8 cellular contexts compared by ENCODE assay signal in genomic region chr6:41705996-41706835, GRCh38. TPM values are rescaled to one million over a fixed set of nuclear protein-coding genes. Genes with fewer than 3 reads are reported as not detected.
A peak's percentile ranks its signal among the peaks of the same experiment; 100 is the strongest.
DNase-seq lines count a peak whose midpoint lies in the region; ATAC-seq lines count a peak whose summit lies in the region.

No MANE protein-coding gene starts in this region.

- H3K27me3 Mint-ChIP-seq in activated CD8-positive, alpha-beta T cell treated with anti-CD3 and anti-CD28 coated beads, Interleukin-2, amount 10 ng/mL, durations not matched to agents 7 days and 5 days (ENCODE audit: low read depth) = no peaks in the 10 kb centered on the region
- no peaks in the 10 kb centered on the region for H3K27me3 Mint-ChIP-seq in stimulated activated naive CD8-positive, alpha-beta T cell treated with anti-CD3 and anti-CD28 coated beads, Interleukin-15, amount 100 ng/mL, for 72 hours

- peak overlapping the region; percentile 89 for H3K27ac ChIP-seq in muscle layer of colon (ENCODE audit: low read depth, low read length)

- H3K4me3 Mint-ChIP-seq in activated CD8-positive, alpha-beta T cell treated with anti-CD3 and anti-CD28 coated beads, Interleukin-2, amount 10 ng/mL, durations not matched to agents 7 days and 5 days = no peak overlapping the region
- H3K4me3 Mint-ChIP-seq in stimulated activated naive CD8-positive, alpha-beta T cell treated with anti-CD3 and anti-CD28 coated beads, Interleukin-15, amount 100 ng/mL, for 72 hours = peak overlapping the region; percentile 78 to 80

- peak overlapping the region in 1 of 2 donors; percentile 28 for H3K4me3 ChIP-seq in muscle layer of colon (ENCODE audit: low read depth in 1 of 2, low read length in 2 of 2)

- H3K4me1 ChIP-seq in muscle layer of colon (ENCODE audit: insufficient read depth, low read length) = peaks cover 76% of the 10 kb centered on the region

- peak; percentile 78 for ATAC-seq in GM18498 (IDR thresholded peaks at IDR 0.05; ENCODE audit: unreplicated experiment)
- peak; percentile 63 for ATAC-seq in HG02763 (IDR thresholded peaks at IDR 0.05; ENCODE audit: unreplicated experiment)
- peak; percentile 87 for ATAC-seq in activated CD8-positive, alpha-beta T cell treated with anti-CD3 and anti-CD28 coated beads, Interleukin-2, amount 10 ng/mL, durations not matched to agents 7 days and 5 days
- peak; percentile 95 for ATAC-seq in stimulated activated naive CD8-positive, alpha-beta T cell treated with anti-CD3 and anti-CD28 coated beads, Interleukin-15, amount 100 ng/mL, for 72 hours

- no peaks in the 10 kb centered on the region for H3K27me3 ChIP-seq in muscle layer of colon (ENCODE audit: control insufficient read depth in 1 of 2, insufficient read depth in 2 of 2, low read length in 2 of 2)

- H3K4me1 Mint-ChIP-seq in activated CD8-positive, alpha-beta T cell treated with anti-CD3 and anti-CD28 coated beads, Interleukin-2, amount 10 ng/mL, durations not matched to agents 7 days and 5 days (ENCODE audit: low read depth) = peaks cover 41% of the 10 kb centered on the region
- H3K4me1 Mint-ChIP-seq in stimulated activated naive CD8-positive, alpha-beta T cell treated with anti-CD3 and anti-CD28 coated beads, Interleukin-15, amount 100 ng/mL, for 72 hours = peaks cover 37% of the 10 kb centered on the region

- CTCF ChIA-PET in activated CD8-positive, alpha-beta T cell treated with anti-CD3 and anti-CD28 coated beads, Interleukin-2, amount 10 ng/mL, durations not matched to agents 7 days and 5 days (lab: Charles Lee) = interaction anchor here (0.6 to 4.3 kb wide), 12 partner anchors 10 to 347 kb away, joined by 3 to 59 read pairs (median 6); partner anchors contain the start of genes TFEB and TOMM6

- peaks cover 4% of the 10 kb centered on the region for H3K36me3 Mint-ChIP-seq in activated CD8-positive, alpha-beta T cell treated with anti-CD3 and anti-CD28 coated beads, Interleukin-2, amount 10 ng/mL, durations not matched to agents 7 days and 5 days (ENCODE audit: low read depth)

- peak overlapping the region; percentile 60 for H3K9ac ChIP-seq in muscle layer of colon (ENCODE audit: low read length)

- H3K27ac Mint-ChIP-seq in activated CD8-positive, alpha-beta T cell treated with anti-CD3 and anti-CD28 coated beads, Interleukin-2, amount 10 ng/mL, durations not matched to agents 7 days and 5 days = peak overlapping the region; percentile 93
- peak overlapping the region; percentile 91 to 92 for H3K27ac Mint-ChIP-seq in stimulated activated naive CD8-positive, alpha-beta T cell treated with anti-CD3 and anti-CD28 coated beads, Interleukin-15, amount 100 ng/mL, for 72 hours

- DNase-seq in 8988T (peak; percentile 96), NCI-H2196 treated with DMSO at 0.1 percent for 48 hours (lab: John Stamatoyannopoulos, UW; ENCODE audit: unreplicated experiment) (peak; percentile 39), epidermal melanocyte (ENCODE audit: insufficient read length, low spot score) (peak; percentile 51)
- DNase-seq in activated CD8-positive, alpha-beta T cell treated with anti-CD3 and anti-CD28 coated beads, Interleukin-2, amount 10 ng/mL, durations not matched to agents 7 days and 5 days = peak; percentile 84
- peak; percentile 72 to 82 for DNase-seq in stimulated activated naive CD8-positive, alpha-beta T cell treated with anti-CD3 and anti-CD28 coated beads, Interleukin-15, amount 100 ng/mL, for 72 hours

- no peaks in the 10 kb centered on the region for H3K9me3 Mint-ChIP-seq in activated CD8-positive, alpha-beta T cell treated with anti-CD3 and anti-CD28 coated beads, Interleukin-2, amount 10 ng/mL, durations not matched to agents 7 days and 5 days (ENCODE audit: insufficient read depth)
- no peaks in the 10 kb centered on the region for H3K9me3 Mint-ChIP-seq in stimulated activated naive CD8-positive, alpha-beta T cell treated with anti-CD3 and anti-CD28 coated beads, Interleukin-15, amount 100 ng/mL, for 72 hours

- H3K36me3 ChIP-seq in muscle layer of colon (ENCODE audit: insufficient read depth, low read length) = no peaks in the 10 kb centered on the region

- H3K9me3 ChIP-seq in muscle layer of colon (ENCODE audit: low read length) = no peaks in the 10 kb centered on the region

- POLR2A ChIA-PET in activated CD8-positive, alpha-beta T cell treated with anti-CD3 and anti-CD28 coated beads, Interleukin-2, amount 10 ng/mL, durations not matched to agents 7 days and 5 days (lab: Charles Lee) = interaction anchor here (0.6 to 2.6 kb wide), 4 partner anchors 10 to 207 kb away, joined by 3 to 19 read pairs (median 4); no protein-coding TSS in a partner anchor

RNA-seq across cellular contexts. Expression of gene TFEB, which starts 29.2 kb away (rescaled TPM):
- total RNA-seq in activated CD8-positive, alpha-beta T cell treated with anti-CD3 and anti-CD28 coated beads, Interleukin-2, amount 10 ng/mL, durations not matched to agents 7 days and 5 days = 10 to 100 TPM; 18.5 to 21.2 TPM

RNA-seq across cellular contexts. Expression of gene PGC, which starts 41.0 kb away (rescaled TPM):
- not detected for total RNA-seq in activated CD8-positive, alpha-beta T cell treated with anti-CD3 and anti-CD28 coated beads, Interleukin-2, amount 10 ng/mL, durations not matched to agents 7 days and 5 days

Comparison
In these comparisons a context has a peak if more than half of its experiments do, and no peak if none do; other contexts are left out.
1. DNase-seq: peak in every context shown above with its lines; median percentile 96 in 8988T; 84 in activated CD8-positive, alpha-beta T cell treated with anti-CD3 and anti-CD28 coated beads, Interleukin-2, amount 10 ng/mL, durations not matched to agents 7 days and 5 days; 77 in stimulated activated naive CD8-positive, alpha-beta T cell treated with anti-CD3 and anti-CD28 coated beads, Interleukin-15, amount 100 ng/mL, for 72 hours; 51 in epidermal melanocyte; 39 in NCI-H2196 treated with DMSO at 0.1 percent for 48 hours.